In genomic region chr7:139118234-139118802, GRCh38 we compare ENCODE assay signal across 8 cellular contexts. TPM values are rescaled to one million over a fixed set of nuclear protein-coding genes. Genes with fewer than 3 reads are reported as not detected.
DNase-seq lines count a peak whose midpoint lies in the region; ATAC-seq, FAIRE-seq and TF ChIP-seq lines count a peak whose summit lies in the region.

No MANE protein-coding gene starts in this region.

- dilution Hi-C loops in keratinocyte (cut with MboI; ENCODE audit: extremely low pct_ligation_motif_present, low sequenced_read_pairs), result no loop called here

- FAIRE-seq in keratinocyte (lab: Jason Lieb, UNC), result peak; percentile 76

- peak overlapping the region in 1 of 3 experiments; percentile 27 for H3K4me3 ChIP-seq in keratinocyte (ENCODE audit: control insufficient read depth in 2 of 3, extremely low read depth in 1 of 3, insufficient read depth in 2 of 3, low read depth in 1 of 3, low read length in 3 of 3)

- POLR2A ChIA-PET in WTC11 (lab: Charles Lee), result interaction anchor here (0.6 kb wide), 1 partner anchor 132 kb away, joined by 9 read pairs; no protein-coding TSS in a partner anchor

- H3K4me2 ChIP-seq in keratinocyte (ENCODE audit: control insufficient read depth, extremely low read depth, insufficient read depth, low read depth, low read length), result peak overlapping the region; percentile 84

- no peaks in the 10 kb centered on the region for H4K20me1 ChIP-seq in keratinocyte (ENCODE audit: control insufficient read depth, extremely low read depth, insufficient read depth, low read length)

- H3K36me3 Mint-ChIP-seq in WTC11, result no peaks in the 10 kb centered on the region

- CTCF ChIA-PET in WTC11 (lab: Charles Lee), result no interaction called here

- H3K9ac ChIP-seq in keratinocyte (ENCODE audit: control insufficient read depth, extremely low read depth, insufficient read depth, low read length), result no peak overlapping the region

- peaks cover 9% of the 10 kb centered on the region for H3K4me1 Mint-ChIP-seq in WTC11

- no peak for TF ChIP-seq CTCF in WTC11 (IDR thresholded peaks at IDR 0.05)
- peak in 2 of 3 experiments; percentile 11 to 38 for TF ChIP-seq CTCF in keratinocyte (optimal IDR thresholded peaks at IDR 0.05 in 1 of 3, IDR thresholded peaks at IDR 0.05 in 1 of 3, conservative IDR thresholded peaks at IDR 0.05 in 1 of 3; ENCODE audit: extremely low read depth in 1 of 3, insufficient read depth in 2 of 3, low read length in 3 of 3)

- ATAC-seq in GM19455 (IDR thresholded peaks at IDR 0.05; ENCODE audit: unreplicated experiment) (peak; percentile 77), HG03342 (IDR thresholded peaks at IDR 0.05; ENCODE audit: unreplicated experiment) (peak; percentile 75), WTC11 (peak; percentile 74)

- H3K4me1 ChIP-seq in keratinocyte (ENCODE audit: control insufficient read depth, extremely low read depth, insufficient read depth, low read length), result peaks cover 15% of the 10 kb centered on the region

- H3K27ac ChIP-seq in keratinocyte (ENCODE audit: control insufficient read depth, insufficient read depth, low read length), result no peak overlapping the region

- H3K9me3 ChIP-seq in keratinocyte (ENCODE audit: control insufficient read depth, low read depth, low read length), result no peaks in the 10 kb centered on the region

- H3K79me2 ChIP-seq in keratinocyte (ENCODE audit: control insufficient read depth, insufficient read depth, low read length), result no peaks in the 10 kb centered on the region

- no peaks in the 10 kb centered on the region for H3K36me3 ChIP-seq in keratinocyte (ENCODE audit: control insufficient read depth in 2 of 2, extremely low read depth in 1 of 2, insufficient read depth in 2 of 2, low read length in 2 of 2)

- DNase-seq in EH (ENCODE audit: low read depth) (peak; percentile 53), WTC11 (ENCODE audit: low spot score) (no peak), keratinocyte (ENCODE audit: low read depth, low spot score) (peak; percentile 61), ureter (ENCODE audit: low spot score) (no peak), NCI-H524 treated with DMSO at 0.1 percent for 48 hours (lab: John Stamatoyannopoulos, UW) (no peak), cerebellum (ENCODE audit: low spot score) (no peak)

- H2AFZ ChIP-seq in keratinocyte (ENCODE audit: control insufficient read depth, low read length), result no peak overlapping the region

- no peak overlapping the region for H3K27ac Mint-ChIP-seq in WTC11

- H3K9me1 ChIP-seq in keratinocyte (ENCODE audit: control insufficient read depth, extremely low read depth, insufficient read depth, low read length), result no peaks in the 10 kb centered on the region

- H3K4me3 Mint-ChIP-seq in WTC11, result no peak overlapping the region

- H3K27me3 ChIP-seq in keratinocyte (ENCODE audit: control insufficient read depth, extremely low read depth, insufficient read depth, low read length), result peaks cover 3% of the 10 kb centered on the region

- peaks cover 5% of the 10 kb centered on the region; the same call in 1 of the 2 replicates for H3K27me3 Mint-ChIP-seq in WTC11 (ENCODE audit: low read depth)

- no peaks in the 10 kb centered on the region for H3K9me3 Mint-ChIP-seq in WTC11

TF ChIP-seq in WTC11, 78 proteins besides CTCF, POLR2A, EP300 and RAD21:
- TF ChIP-seq, protein P1, sequence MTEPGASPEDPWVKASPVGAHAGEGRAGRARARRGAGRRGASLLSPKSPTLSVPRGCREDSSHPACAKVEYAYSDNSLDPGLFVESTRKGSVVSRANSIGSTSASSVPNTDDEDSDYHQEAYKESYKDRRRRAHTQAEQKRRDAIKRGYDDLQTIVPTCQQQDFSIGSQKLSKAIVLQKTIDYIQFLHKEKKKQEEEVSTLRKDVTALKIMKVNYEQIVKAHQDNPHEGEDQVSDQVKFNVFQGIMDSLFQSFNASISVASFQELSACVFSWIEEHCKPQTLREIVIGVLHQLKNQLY (CRISPR knock-in tag; IDR thresholded peaks at IDR 0.05), result no peak

RNA-seq across cellular contexts. Expression of gene ZC3HAV1, which starts 8.8 kb away (rescaled TPM):
- total RNA-seq in WTC11 (2021) (31.9 to 38.0 TPM (median 34.0 TPM) in 3 replicates), ureter (30.0 TPM), cerebellum (6.3 TPM)
- polyA plus RNA-seq in keratinocyte, result 21.4 to 46.1 TPM (median 31.7 TPM) in 3 replicates
- polyA plus RNA-seq in keratinocyte (2011; ENCODE audit: low read depth), result 8.2 TPM
- polyA plus RNA-seq in keratinocyte (2011; cell fraction: cytosol; rRNA removed), result 18.8 and 29.8 TPM in 2 replicates
- polyA plus RNA-seq in keratinocyte (2011; cell fraction: nucleus; rRNA removed), result 38.7 and 43.4 TPM in 2 replicates
- polyA plus RNA-seq in keratinocyte (2012; ENCODE audit: low replicate concordance), result 9.0 and 33.4 TPM in 2 replicates
- polyA minus RNA-seq in keratinocyte, result 43.9 to 50.8 TPM (median 50.1 TPM) in 3 replicates
- polyA minus RNA-seq in keratinocyte (2011; cell fraction: cytosol; rRNA and poly(A)+ RNA removed), result 30.9 TPM
- 44.0 and 65.2 TPM in 2 replicates for polyA minus RNA-seq in keratinocyte (2011; cell fraction: nucleus; rRNA and poly(A)+ RNA removed)

Comparison
In these comparisons a context has a peak if more than half of its experiments do, and no peak if none do; other contexts are left out.
1. DNase-seq: peak in EH (single experiment) and keratinocyte (single experiment); none in WTC11 (single experiment), ureter (single experiment), NCI-H524 treated with DMSO at 0.1 percent for 48 hours (single experiment) and cerebellum (single experiment).
2. Peak in every context shown above with its lines, with median percentiles within 50 percentile points of each other: ATAC-seq.